8 cellular contexts compared by ENCODE assay signal in the genomic region with DNA sequence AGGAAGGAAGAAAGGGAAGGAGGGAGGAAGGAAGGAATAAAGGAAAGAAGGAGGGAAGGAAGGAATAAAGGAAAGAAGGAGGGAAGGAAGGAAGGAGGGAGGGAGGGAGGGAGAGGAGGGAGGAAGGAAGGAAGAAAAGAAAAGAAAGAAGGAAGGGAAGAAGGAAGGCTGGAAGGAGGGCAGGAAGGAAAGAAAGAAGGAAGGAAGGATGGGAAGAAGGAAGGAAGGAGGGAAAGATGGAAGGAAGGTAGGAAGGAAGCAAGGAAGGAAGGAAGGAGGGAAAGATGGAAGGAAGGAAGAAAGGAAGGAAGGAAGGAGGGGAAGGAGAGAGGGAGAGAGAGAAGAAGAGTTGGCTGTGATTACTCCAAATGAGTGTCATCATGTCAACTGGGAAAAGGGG.
"Had no signal": no experiment of that assay in that cellular context is flagged by ENCODE, and none has a peak within 500 bp of the region (broad histone marks: within the 10 kb centered on the region; RNA-seq: fewer than 3 reads in every experiment).

No MANE protein-coding gene starts in this region.

- H3K4me3 ChIP-seq: GM12878 had no signal

- FAIRE-seq: G401.6, GM12878, GM12891, GM12892, GM18507, GM19239 had no signal

- ATAC-seq: GM12878 had no signal

- DNase-seq: GDM1, GF-D8 had no signal
